ENCODE assay signal across 26 cellular contexts in the genomic region with DNA sequence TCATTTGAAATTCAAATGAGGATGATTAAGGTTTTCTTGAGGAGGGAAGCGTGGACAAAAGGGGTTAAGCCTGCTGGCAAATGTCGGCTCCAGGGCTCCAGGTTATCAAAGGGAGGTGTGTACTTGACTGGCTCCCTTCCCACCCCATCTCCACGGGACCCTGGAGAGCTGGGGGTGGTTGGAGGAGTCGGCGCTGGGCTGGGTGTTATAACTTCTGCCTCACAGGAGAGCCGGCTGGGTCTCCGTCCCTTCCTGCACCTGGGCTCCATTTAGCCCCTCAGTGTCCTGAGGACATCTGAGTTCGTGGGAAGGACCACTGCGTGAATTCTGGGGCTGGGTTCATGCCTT. TPM values are rescaled to one million over a fixed set of nuclear protein-coding genes. Genes with fewer than 3 reads are reported as not detected.
A peak's percentile ranks its signal among the peaks of the same experiment; 100 is the strongest.
DNase-seq lines count a peak whose midpoint lies in the region; ATAC-seq and TF ChIP-seq lines count a peak whose summit lies in the region.
"Had no signal": no experiment of that assay in that cellular context is flagged by ENCODE, and none has a peak within 500 bp of the region (broad histone marks: within the 10 kb centered on the region; RNA-seq: fewer than 3 reads in every experiment).

No MANE protein-coding gene starts in this region.

- H3K4me1 Mint-ChIP-seq in brain = peaks cover 36% of the 10 kb centered on the region

- no peak overlapping the region for H3K9ac ChIP-seq in BLaER1 treated with 17β-estradiol and CSF1 and Interleukin-3, amounts not matched to agents 10 nM and 100 nM

- peaks cover 0 to 22% (median 0%) of the 10 kb centered on the region in 11 experiments; a peak in 2 of 22 replicates for H4K20me1 ChIP-seq in BLaER1 treated with 17β-estradiol and CSF1 and Interleukin-3, amounts not matched to agents 10 nM and 100 nM

- DNase-seq in mucosa of descending colon (no peak), OCI-M1 (lab: John Stamatoyannopoulos, UW) (no peak)
- DNase-seq: activated CD4-positive, alpha-beta memory T cell treated with anti-CD3 and anti-CD28 coated beads for 36 hours; activated naive CD8-positive, alpha-beta T cell treated with anti-CD3 and anti-CD28 coated beads for 36 hours; C1 segment of cervical spinal cord; Calu3; effector memory CD8-positive, alpha-beta T cell; HCEC 1CT; hippocampal formation; IMR-90; kidney glomerular epithelial cell; NCI-H1436; NCI-H524 treated with DMSO at 0.1 percent for 48 hours; substantia nigra had no signal

- H3K27ac Mint-ChIP-seq in brain = peak overlapping the region in 4 of 5 experiments; percentile 72 to 85 (median 79)
- H3K27ac Mint-ChIP-seq: activated CD4-positive, alpha-beta memory T cell treated with anti-CD3 and anti-CD28 coated beads for 36 hours; activated naive CD8-positive, alpha-beta T cell treated with anti-CD3 and anti-CD28 coated beads for 36 hours; effector memory CD8-positive, alpha-beta T cell had no signal

- peaks cover 0 to 51% (median 14%) of the 10 kb centered on the region in 11 experiments; a peak in 17 of 22 replicates for H3K27me3 ChIP-seq in BLaER1 treated with 17β-estradiol and CSF1 and Interleukin-3, amounts not matched to agents 10 nM and 100 nM

- peaks cover 20% of the 10 kb centered on the region for H3K27me3 Mint-ChIP-seq in brain

- no peak for TF ChIP-seq CTCF in brain (conservative IDR thresholded peaks at IDR 0.05)
- TF ChIP-seq CTCF in mucosa of descending colon (IDR thresholded peaks at IDR 0.05) = no peak

- peaks cover 0 to 1% (median 0%) of the 10 kb centered on the region in 5 experiments for H3K9me3 Mint-ChIP-seq in brain
- H3K9me3 Mint-ChIP-seq: activated CD4-positive, alpha-beta memory T cell treated with anti-CD3 and anti-CD28 coated beads for 36 hours; activated naive CD8-positive, alpha-beta T cell treated with anti-CD3 and anti-CD28 coated beads for 36 hours; effector memory CD8-positive, alpha-beta T cell had no signal

- H3K36me3 Mint-ChIP-seq in brain = no peaks in the 10 kb centered on the region
- H3K36me3 Mint-ChIP-seq: activated CD4-positive, alpha-beta memory T cell treated with anti-CD3 and anti-CD28 coated beads for 36 hours; activated naive CD8-positive, alpha-beta T cell treated with anti-CD3 and anti-CD28 coated beads for 36 hours had no signal

- H3K4me3 ChIP-seq in BLaER1 treated with 17β-estradiol and CSF1 and Interleukin-3, amounts not matched to agents 10 nM and 100 nM = no peak overlapping the region
- H3K4me3 ChIP-seq in mucosa of descending colon = no peak overlapping the region
- H3K4me3 ChIP-seq: esophagus muscularis mucosa had no signal

- H3K9me3 ChIP-seq in BLaER1 treated with 17β-estradiol and CSF1 and Interleukin-3, amounts not matched to agents 10 nM and 100 nM (replicated peaks in 1 of 11) = no peaks in the 10 kb centered on the region
- no peaks in the 10 kb centered on the region for H3K9me3 ChIP-seq in mucosa of descending colon
- H3K9me3 ChIP-seq: esophagus muscularis mucosa had no signal

- H3K27ac ChIP-seq in BLaER1 treated with 17β-estradiol and CSF1 and Interleukin-3, amounts not matched to agents 10 nM and 100 nM = no peak overlapping the region
- H3K27ac ChIP-seq: esophagus muscularis mucosa, HL-60, RWPE1 had no signal

- H3K4me1 ChIP-seq in BLaER1 treated with 17β-estradiol and CSF1 and Interleukin-3, amounts not matched to agents 10 nM and 100 nM = peaks cover 0 to 9% (median 8%) of the 10 kb centered on the region in 10 experiments; a peak in 10 of 20 replicates
- no peaks in the 10 kb centered on the region for H3K4me1 ChIP-seq in mucosa of descending colon (ENCODE audit: low read depth)

- peak overlapping the region in 8 of 11 experiments; percentile 7 to 55 (median 33); a peak in 8 of 22 replicates for H3K4me2 ChIP-seq in BLaER1 treated with 17β-estradiol and CSF1 and Interleukin-3, amounts not matched to agents 10 nM and 100 nM

- intact Hi-C loops in mucosa of descending colon (cut with DNase I, micrococcal nuclease) = no loop called here

- no peaks in the 10 kb centered on the region for H3K36me3 ChIP-seq in BLaER1 treated with 17β-estradiol and CSF1 and Interleukin-3, amounts not matched to agents 10 nM and 100 nM
- H3K36me3 ChIP-seq in mucosa of descending colon (ENCODE audit: low read depth) = no peaks in the 10 kb centered on the region
- H3K36me3 ChIP-seq: esophagus muscularis mucosa had no signal

- H3K4me3 Mint-ChIP-seq in brain = peak overlapping the region; percentile 54 to 75 (median 66)
- H3K4me3 Mint-ChIP-seq: activated CD4-positive, alpha-beta memory T cell treated with anti-CD3 and anti-CD28 coated beads for 36 hours; activated naive CD8-positive, alpha-beta T cell treated with anti-CD3 and anti-CD28 coated beads for 36 hours; effector memory CD8-positive, alpha-beta T cell had no signal

- ATAC-seq in HG02840 (IDR thresholded peaks at IDR 0.05; ENCODE audit: low FRiP score, unreplicated experiment) (peak; percentile 22), mucosa of descending colon (peak; percentile 18), HG03521 (IDR thresholded peaks at IDR 0.05; ENCODE audit: unreplicated experiment) (no peak), HG03520 (IDR thresholded peaks at IDR 0.05; ENCODE audit: unreplicated experiment) (no peak), GM18907 (IDR thresholded peaks at IDR 0.05; ENCODE audit: unreplicated experiment) (no peak)
- ATAC-seq: effector memory CD8-positive, alpha-beta T cell had no signal

RNA-seq across cellular contexts. Expression of gene POU2F3, which starts 15.6 kb away (rescaled TPM):
- polyA plus RNA-seq in brain (ENCODE audit: insufficient read depth, low read depth, low replicate concordance) = 0.58 TPM
- 1 to 10 TPM; 1.1 to 3.0 (median 2.2) TPM for total RNA-seq in mucosa of descending colon
- total RNA-seq: activated CD4-positive, alpha-beta memory T cell treated with anti-CD3 and anti-CD28 coated beads for 36 hours; activated naive CD8-positive, alpha-beta T cell treated with anti-CD3 and anti-CD28 coated beads for 36 hours; esophagus muscularis mucosa; MCF 10A; myocyte; osteocyte had no signal

RNA-seq across cellular contexts. Expression of gene OAF, which starts 44.7 kb away (rescaled TPM):
- polyA plus RNA-seq in brain (ENCODE audit: insufficient read depth, low read depth, low replicate concordance) = 13.7 TPM
- 100 to 1,000 TPM in 2 of 3 donors, 10 to 100 TPM in 1; 96.4 to 217 (median 133) TPM for total RNA-seq in mucosa of descending colon

Comparison
In these comparisons a context has a peak if more than half of its experiments do, and no peak if none do; other contexts are left out.
1. ATAC-seq: peak in HG02840 (single experiment) and mucosa of descending colon (single experiment); none in HG03521 (single experiment), HG03520 (single experiment) and GM18907 (single experiment).